Comparison of ENCODE assay signal across 1 cellular context in genomic region chrX:137746289-137746688, GRCh38.
A peak's percentile ranks its signal among the peaks of the same experiment; 100 is the strongest.
TF ChIP-seq lines count a peak whose summit lies in the region.

No MANE protein-coding gene starts in this region.

TF ChIP-seq in WTC11, 78 proteins besides CTCF, POLR2A, EP300 and RAD21:
- TF ChIP-seq IRF2 (CRISPR knock-in tag; IDR thresholded peaks at IDR 0.05; ENCODE audit: borderline replicate concordance, low read depth) = no peak
- 0 out of 2 replicates have a peak, but pooled peaks have one; percentile 53 for TF ChIP-seq RORB (CRISPR knock-in tag; IDR thresholded peaks at IDR 0.05)
- TF ChIP-seq, protein P1, sequence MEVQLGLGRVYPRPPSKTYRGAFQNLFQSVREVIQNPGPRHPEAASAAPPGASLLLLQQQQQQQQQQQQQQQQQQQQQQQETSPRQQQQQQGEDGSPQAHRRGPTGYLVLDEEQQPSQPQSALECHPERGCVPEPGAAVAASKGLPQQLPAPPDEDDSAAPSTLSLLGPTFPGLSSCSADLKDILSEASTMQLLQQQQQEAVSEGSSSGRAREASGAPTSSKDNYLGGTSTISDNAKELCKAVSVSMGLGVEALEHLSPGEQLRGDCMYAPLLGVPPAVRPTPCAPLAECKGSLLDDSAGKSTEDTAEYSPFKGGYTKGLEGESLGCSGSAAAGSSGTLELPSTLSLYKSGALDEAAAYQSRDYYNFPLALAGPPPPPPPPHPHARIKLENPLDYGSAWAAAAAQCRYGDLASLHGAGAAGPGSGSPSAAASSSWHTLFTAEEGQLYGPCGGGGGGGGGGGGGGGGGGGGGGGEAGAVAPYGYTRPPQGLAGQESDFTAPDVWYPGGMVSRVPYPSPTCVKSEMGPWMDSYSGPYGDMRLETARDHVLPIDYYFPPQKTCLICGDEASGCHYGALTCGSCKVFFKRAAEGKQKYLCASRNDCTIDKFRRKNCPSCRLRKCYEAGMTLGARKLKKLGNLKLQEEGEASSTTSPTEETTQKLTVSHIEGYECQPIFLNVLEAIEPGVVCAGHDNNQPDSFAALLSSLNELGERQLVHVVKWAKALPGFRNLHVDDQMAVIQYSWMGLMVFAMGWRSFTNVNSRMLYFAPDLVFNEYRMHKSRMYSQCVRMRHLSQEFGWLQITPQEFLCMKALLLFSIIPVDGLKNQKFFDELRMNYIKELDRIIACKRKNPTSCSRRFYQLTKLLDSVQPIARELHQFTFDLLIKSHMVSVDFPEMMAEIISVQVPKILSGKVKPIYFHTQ (CRISPR knock-in tag; IDR thresholded peaks at IDR 0.05) = no peak
- TF ChIP-seq MYBL2 (CRISPR knock-in tag; IDR thresholded peaks at IDR 0.05) = no peak
- TF ChIP-seq TEAD1 (CRISPR knock-in tag; IDR thresholded peaks at IDR 0.05) = no peak
- TF ChIP-seq ZBTB21 (CRISPR knock-in tag; IDR thresholded peaks at IDR 0.05; ENCODE audit: borderline replicate concordance) = no peak
- TF ChIP-seq, protein P2, sequence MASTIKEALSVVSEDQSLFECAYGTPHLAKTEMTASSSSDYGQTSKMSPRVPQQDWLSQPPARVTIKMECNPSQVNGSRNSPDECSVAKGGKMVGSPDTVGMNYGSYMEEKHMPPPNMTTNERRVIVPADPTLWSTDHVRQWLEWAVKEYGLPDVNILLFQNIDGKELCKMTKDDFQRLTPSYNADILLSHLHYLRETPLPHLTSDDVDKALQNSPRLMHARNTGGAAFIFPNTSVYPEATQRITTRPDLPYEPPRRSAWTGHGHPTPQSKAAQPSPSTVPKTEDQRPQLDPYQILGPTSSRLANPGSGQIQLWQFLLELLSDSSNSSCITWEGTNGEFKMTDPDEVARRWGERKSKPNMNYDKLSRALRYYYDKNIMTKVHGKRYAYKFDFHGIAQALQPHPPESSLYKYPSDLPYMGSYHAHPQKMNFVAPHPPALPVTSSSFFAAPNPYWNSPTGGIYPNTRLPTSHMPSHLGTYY (CRISPR knock-in tag; IDR thresholded peaks at IDR 0.05) = no peak
TF ChIP-seq in WTC11: peak in this region for 1.
